In genomic region chr11:116773203-116774112, GRCh38 we compare ENCODE assay signal across 9 cellular contexts. TPM values are rescaled to one million over a fixed set of nuclear protein-coding genes. Genes with fewer than 3 reads are reported as not detected.
DNase-seq lines count a peak whose midpoint lies in the region; ATAC-seq and TF ChIP-seq lines count a peak whose summit lies in the region.
"Had no signal": no experiment of that assay in that cellular context is flagged by ENCODE, and none has a peak within 500 bp of the region (broad histone marks: within the 10 kb centered on the region; RNA-seq: fewer than 3 reads in every experiment).

No MANE protein-coding gene starts in this region.

- peak overlapping the region; percentile 80 for H2AFZ ChIP-seq in PC-9

- peaks cover 23% of the 10 kb centered on the region; the same call in 1 of the 2 replicates for H3K36me3 ChIP-seq in PC-9 (ENCODE audit: low read depth)
- H3K36me3 ChIP-seq in ectodermal cell (ENCODE audit: control insufficient read depth, insufficient read depth, low read length), result peaks cover 10% of the 10 kb centered on the region

- TF ChIP-seq CTCF in PC-9 (conservative IDR thresholded peaks at IDR 0.05), result no peak

- peak overlapping the region; percentile 67 for H3K27ac ChIP-seq in PC-9
- H3K27ac ChIP-seq in ectodermal cell (ENCODE audit: insufficient read depth, low read depth, low read length, poor library complexity, severe bottlenecking), result no peak overlapping the region

- H3F3A ChIP-seq in PC-9 (ENCODE audit: insufficient read depth, low read depth), result peaks cover 28% of the 10 kb centered on the region

- 7 to 11% methylated on average over 21 to 23 of the region's 25 CpGs for WGBS in ectodermal cell, 2 experiments

- DNase-seq in Right ventricle myocardium inferior (ENCODE audit: missing footprints) (no peak), cardiac septum (ENCODE audit: low spot score) (no peak), PC-9 (peak in 1 of 2 experiments; percentile 79), middle frontal gyrus (ENCODE audit: extremely low spot score, low spot score) (peak; percentile 13), GOT3 (lab: John Stamatoyannopoulos, UW) (no peak)
- DNase-seq in activated CD4-positive, alpha-beta T cell treated with anti-CD3 and anti-CD28 coated beads for 48 hours, result no peak

- CTCF ChIA-PET in PC-9 (lab: Charles Lee), result interaction anchor here (1.2 kb wide), 1 partner anchor 62 kb away, joined by 5 read pairs; no protein-coding TSS in a partner anchor

- H3K9me2 ChIP-seq in PC-9 (ENCODE audit: insufficient read depth), result no peaks in the 10 kb centered on the region

- H3K4me1 ChIP-seq in PC-9 (replicated peaks; ENCODE audit: insufficient read depth) (peaks cover 32% of the 10 kb centered on the region), ectodermal cell (ENCODE audit: control insufficient read depth, insufficient read depth, low read length) (peaks cover 6% of the 10 kb centered on the region)

- intact Hi-C loops in Right ventricle myocardium inferior (cut with DNase I) (loop anchor here (5.0 kb wide), 1 partner anchor 459 kb away; the partner anchor contains the start of genes PCSK7 and RNF214), cardiac septum (cut with DNase I) (loop anchor here (2.0 kb wide), 1 partner anchor 15 kb away; the partner anchor contains the start of gene ZPR1), PC-9 (cut with micrococcal nuclease; ENCODE audit: unreplicated experiment) (loop anchor here (1.0 to 5.0 kb wide), 2 partner anchors 334 to 453 kb away; no protein-coding TSS in a partner anchor)

- POLR2A ChIA-PET in PC-9 (lab: Charles Lee; ENCODE audit: unreplicated experiment), result interaction anchor here (0.5 to 0.6 kb wide), 2 partner anchors 144 to 399 kb away, joined by 3 to 5 read pairs; no protein-coding TSS in a partner anchor

- H3K4me2 ChIP-seq in PC-9, result peak overlapping the region; percentile 84

- no peaks in the 10 kb centered on the region for H4K20me1 ChIP-seq in PC-9 (ENCODE audit: insufficient read depth)

- H3K27me3 ChIP-seq in PC-9 (ENCODE audit: insufficient read depth, low read depth) (no peaks in the 10 kb centered on the region), ectodermal cell (ENCODE audit: control insufficient read depth, insufficient read depth, low read length, poor library complexity, severe bottlenecking) (no peaks in the 10 kb centered on the region)

- H3K9me3 ChIP-seq in PC-9 (ENCODE audit: insufficient read depth, low read depth), result no peaks in the 10 kb centered on the region
- no peaks in the 10 kb centered on the region for H3K9me3 ChIP-seq in ectodermal cell (ENCODE audit: control insufficient read depth, low read length)

- peak overlapping the region; percentile 91 for H3K4me3 ChIP-seq in PC-9
- peak overlapping the region; percentile 69 for H3K4me3 ChIP-seq in ectodermal cell (ENCODE audit: insufficient read depth, low read depth, low read length)

- TSS peak; percentile 93 for BruUV-seq in PC-9 (replicated peaks; lab: Mats Ljungman, UMichigan)

- H3K79me2 ChIP-seq in PC-9 (ENCODE audit: low read depth), result peaks cover 25% of the 10 kb centered on the region

- ATAC-seq in Right ventricle myocardium inferior (peak; percentile 59), HG03025 (IDR thresholded peaks at IDR 0.05; ENCODE audit: low FRiP score, unreplicated experiment) (peak; percentile 31)

RNA-seq across cellular contexts. Expression of gene BUD13, which starts 0.7 kb away (rescaled TPM):
- 7.8 TPM for total RNA-seq in Right ventricle myocardium inferior
- total RNA-seq in cardiac septum, result 8.3 TPM
- total RNA-seq in PC-9 (2021), result 13.5 and 16.4 TPM in 2 replicates
- polyA plus RNA-seq in ectodermal cell (2013, experiment 1 of 4), result 36.9 TPM
- 34.7 TPM for polyA plus RNA-seq in ectodermal cell (2013, experiment 2 of 4)
- polyA plus RNA-seq in ectodermal cell (2013, experiment 3 of 4), result 25.0 TPM
- polyA plus RNA-seq in ectodermal cell (2013, experiment 4 of 4), result 30.2 TPM

RNA-seq across cellular contexts. Expression of gene ZPR1, which starts 14.4 kb away (rescaled TPM):
- total RNA-seq in Right ventricle myocardium inferior, result 23.3 TPM
- 24.8 TPM for total RNA-seq in cardiac septum
- 29.6 and 33.0 TPM in 2 replicates for total RNA-seq in PC-9 (2021)
- polyA plus RNA-seq in ectodermal cell (2013, experiment 1 of 4), result 44.2 TPM
- polyA plus RNA-seq in ectodermal cell (2013, experiment 2 of 4), result 43.3 TPM
- polyA plus RNA-seq in ectodermal cell (2013, experiment 3 of 4), result 43.5 TPM
- 41.1 TPM for polyA plus RNA-seq in ectodermal cell (2013, experiment 4 of 4)

RNA-seq across cellular contexts. Expression of gene APOA5, which starts 18.2 kb away (rescaled TPM):
- not detected for total RNA-seq in Right ventricle myocardium inferior
- total RNA-seq in cardiac septum, result not detected
- not detected in 2 replicates for total RNA-seq in PC-9 (2021)
- polyA plus RNA-seq in ectodermal cell (2013, experiment 1 of 4), result not detected
- not detected for polyA plus RNA-seq in ectodermal cell (2013, experiment 2 of 4)
- not detected for polyA plus RNA-seq in ectodermal cell (2013, experiment 3 of 4)
- not detected for polyA plus RNA-seq in ectodermal cell (2013, experiment 4 of 4)
- total RNA-seq: myocyte had no signal

RNA-seq across cellular contexts. Expression of gene APOA4, which starts 49.6 kb away (rescaled TPM):
- total RNA-seq in Right ventricle myocardium inferior (not detected), cardiac septum (not detected), PC-9 (2021) (not detected in 2 replicates)
- not detected for polyA plus RNA-seq in ectodermal cell (2013, experiment 1 of 4)
- 0.12 TPM for polyA plus RNA-seq in ectodermal cell (2013, experiment 2 of 4)
- 1.2 TPM for polyA plus RNA-seq in ectodermal cell (2013, experiment 3 of 4)
- polyA plus RNA-seq in ectodermal cell (2013, experiment 4 of 4), result 0.28 TPM
- total RNA-seq: myocyte had no signal

RNA-seq across cellular contexts. Expression of gene APOC3, which starts 56.2 kb away (rescaled TPM):
- total RNA-seq in Right ventricle myocardium inferior, result not detected
- total RNA-seq in cardiac septum, result not detected
- not detected in 2 replicates for total RNA-seq in PC-9 (2021)
- not detected for polyA plus RNA-seq in ectodermal cell (2013, experiment 1 of 4)
- polyA plus RNA-seq in ectodermal cell (2013, experiment 2 of 4), result not detected
- polyA plus RNA-seq in ectodermal cell (2013, experiment 3 of 4), result 0.64 TPM
- polyA plus RNA-seq in ectodermal cell (2013, experiment 4 of 4), result not detected
- total RNA-seq: myocyte had no signal
